ENCODE assay signal across 8 cellular contexts in genomic region chr6:36752187-36752885, GRCh38. TPM values are rescaled to one million over a fixed set of nuclear protein-coding genes. Genes with fewer than 3 reads are reported as not detected.
DNase-seq lines count a peak whose midpoint lies in the region; ATAC-seq and TF ChIP-seq lines count a peak whose summit lies in the region.

No MANE protein-coding gene starts in this region.

- ATAC-seq in left lobe of liver (peak; percentile 29), HG03354 (IDR thresholded peaks at IDR 0.05; ENCODE audit: poor library complexity, severe bottlenecking, unreplicated experiment) (no peak), HG02571 (IDR thresholded peaks at IDR 0.05; ENCODE audit: unreplicated experiment) (no peak)

- TF ChIP-seq CTCF in LNCaP clone FGC (IDR thresholded peaks at IDR 0.05; ENCODE audit: control insufficient read depth, extremely low read depth, insufficient read depth), result peak; percentile 29; the same call in 1 of the 2 replicates
- no peak for TF ChIP-seq CTCF in VCaP (conservative IDR thresholded peaks at IDR 0.05)

- DNase-seq in DMS53 (lab: John Stamatoyannopoulos, UW), result peak; percentile 80
- DNase-seq in LNCaP clone FGC (ENCODE audit: low read depth), result peak; percentile 83
- DNase-seq in left lobe of liver (ENCODE audit: low spot score), result no peak
- no peak for DNase-seq in activated gamma-delta T cell (lab: John Stamatoyannopoulos, UW)
- no peak for DNase-seq in OCI-M1 (lab: John Stamatoyannopoulos, UW)

- no peak overlapping the region for H3K4me3 ChIP-seq in LNCaP clone FGC (ENCODE audit: low read depth, low read length)

- H3K27ac ChIP-seq in VCaP, result peak overlapping the region; percentile 34; the same call in 1 of the 2 replicates

RNA-seq across cellular contexts. Expression of gene RAB44, which starts 54.7 kb away (rescaled TPM):
- 0.08 TPM for total RNA-seq in left lobe of liver

Comparison
In these comparisons a context has a peak if more than half of its experiments do, and no peak if none do; other contexts are left out.
1. DNase-seq: peak in DMS53 (single experiment) and LNCaP clone FGC (single experiment); none in left lobe of liver (single experiment), activated gamma-delta T cell (single experiment) and OCI-M1 (single experiment).